8 cellular contexts compared by ENCODE assay signal in genomic region chr1:109248797-109249629, GRCh38. TPM values are rescaled to one million over a fixed set of nuclear protein-coding genes. Genes with fewer than 3 reads are reported as not detected.
DNase-seq lines count a peak whose midpoint lies in the region; ATAC-seq and TF ChIP-seq lines count a peak whose summit lies in the region.

Gene CELSR2, plus strand, starts transcription at chr1:109249539. Its CDS starts 541 bp downstream, at chr1:109250080.

- DNase-seq in DMS53 (lab: John Stamatoyannopoulos, UW), result peak; percentile 92
- DNase-seq in adipocyte (ENCODE audit: low read depth), result peak; percentile 81
- DNase-seq in left ventricle myocardium inferior, result peak; percentile 59
- peak; percentile 62 for DNase-seq in prostate gland (ENCODE audit: low spot score)
- peak; percentile 76 to 86 for DNase-seq in aorta

- peak; percentile 49 for TF ChIP-seq POLR2A in prostate gland (IDR thresholded peaks at IDR 0.05)

- H3K27me3 ChIP-seq in adipocyte (replicated peaks; ENCODE audit: control insufficient read depth, insufficient read depth, low read length) (peaks cover 25% of the 10 kb centered on the region), left ventricle myocardium inferior (ENCODE audit: low read depth) (peaks cover 42% of the 10 kb centered on the region), prostate gland (replicated peaks; ENCODE audit: insufficient read depth) (no peaks in the 10 kb centered on the region), aorta (ENCODE audit: control insufficient read depth in 1 of 2, insufficient read depth in 2 of 2, low read length in 1 of 2) (no peaks in the 10 kb centered on the region)

- H3K27ac ChIP-seq in left ventricle myocardium inferior (replicated peaks) (peak within 1 kb of the TSS; percentile 19), prostate gland (no peak within 1 kb of the TSS), aorta (ENCODE audit: low read depth in 1 of 2, low read length in 2 of 2) (no peak within 1 kb of the TSS)

- TF ChIP-seq EP300 in Ishikawa (IDR thresholded peaks at IDR 0.05; ENCODE audit: borderline replicate concordance), result no peak

- TF ChIP-seq RAD21 in Ishikawa (IDR thresholded peaks at IDR 0.05; ENCODE audit: low read depth), result no peak

- H3K36me3 ChIP-seq in adipocyte (ENCODE audit: control insufficient read depth, insufficient read depth, low read length, severe bottlenecking) (no peaks in the 10 kb centered on the region), left ventricle myocardium inferior (no peaks in the 10 kb centered on the region), prostate gland (no peaks in the 10 kb centered on the region), aorta (ENCODE audit: control insufficient read depth in 1 of 2, insufficient read depth in 2 of 2, low read length in 1 of 2) (no peaks in the 10 kb centered on the region)

- WGBS in prostate gland, result 33% methylated on average over 21 of the region's 49 CpGs
- 12 to 18% methylated on average over 33 to 49 of the region's 49 CpGs for WGBS in aorta, 2 donors

- H3K4me3 ChIP-seq in adipocyte (ENCODE audit: low read length) (peak within 1 kb of the TSS; percentile 66), left ventricle myocardium inferior (peak within 1 kb of the TSS; percentile 73), prostate gland (peak within 1 kb of the TSS; percentile 55 to 62), aorta (ENCODE audit: low read length in 2 of 2) (peak within 1 kb of the TSS; percentile 58 to 66)

- intact Hi-C loops in left ventricle myocardium inferior (cut with micrococcal nuclease), result no loop called here
- intact Hi-C loops in prostate gland (cut with DNase I), result no loop called here
- intact Hi-C loops in aorta (cut with DNase I), result no loop called here

- H3K4me1 ChIP-seq in adipocyte (ENCODE audit: control insufficient read depth, insufficient read depth, low read length), result peaks cover 6% of the 10 kb centered on the region
- peaks cover 23% of the 10 kb centered on the region for H3K4me1 ChIP-seq in left ventricle myocardium inferior
- no peaks in the 10 kb centered on the region for H3K4me1 ChIP-seq in prostate gland (replicated peaks)
- peaks cover 0 to 1% of the 10 kb centered on the region in 2 donors for H3K4me1 ChIP-seq in aorta (ENCODE audit: control insufficient read depth in 1 of 2, insufficient read depth in 2 of 2, low read length in 2 of 2)

- no peaks in the 10 kb centered on the region for H3K9me3 ChIP-seq in adipocyte (ENCODE audit: control insufficient read depth, low read length)
- no peaks in the 10 kb centered on the region for H3K9me3 ChIP-seq in left ventricle myocardium inferior (replicated peaks)
- H3K9me3 ChIP-seq in prostate gland, result no peaks in the 10 kb centered on the region
- no peaks in the 10 kb centered on the region for H3K9me3 ChIP-seq in aorta (ENCODE audit: control insufficient read depth, low read length)

- ATAC-seq in GM21528 (IDR thresholded peaks at IDR 0.05; ENCODE audit: low FRiP score, unreplicated experiment) (peak; percentile 76), SK-N-SH treated with all-trans-retinoic acid at 6 μM for 48 hours (peak; percentile 87), aorta (ENCODE audit: low FRiP score) (peak; percentile 64)

- H3K9ac ChIP-seq in adipocyte (ENCODE audit: low read length), result peak within 1 kb of the TSS; percentile 4

- TF ChIP-seq CTCF in left ventricle myocardium inferior (IDR thresholded peaks at IDR 0.05; ENCODE audit: borderline replicate concordance) (no peak), prostate gland (IDR thresholded peaks at IDR 0.05) (no peak)

TF ChIP-seq in Ishikawa, 13 proteins besides CTCF, POLR2A, EP300 and RAD21:
- TF ChIP-seq TAF1 (IDR thresholded peaks at IDR 0.05; ENCODE audit: low read depth) (0 out of 2 replicates have a peak, but pooled peaks have one; percentile 27), CEBPB (IDR thresholded peaks at IDR 0.05) (no peak), YY1 (IDR thresholded peaks at IDR 0.05; ENCODE audit: low read depth) (no peak), ZBTB7A (IDR thresholded peaks at IDR 0.05; ENCODE audit: low read depth) (peak; percentile 17; the same call in 1 of the 2 replicates), TEAD4 (IDR thresholded peaks at IDR 0.05) (no peak), FOXM1 (IDR thresholded peaks at IDR 0.05; ENCODE audit: borderline replicate concordance, low read depth) (no peak), USF1 (IDR thresholded peaks at IDR 0.05) (no peak), MAX (IDR thresholded peaks at IDR 0.05) (peak; percentile 72), NFIC (IDR thresholded peaks at IDR 0.05) (no peak)

TF ChIP-seq in SK-N-SH treated with all-trans-retinoic acid at 6 μM for 48 hours, 23 proteins besides CTCF, POLR2A, EP300 and RAD21:
- TF ChIP-seq PPARA (CRISPR knock-in tag; IDR thresholded peaks at IDR 0.05; ENCODE audit: borderline replicate concordance) (no peak), ZNF70 (CRISPR knock-in tag; IDR thresholded peaks at IDR 0.05) (no peak)
- TF ChIP-seq, protein P1, sequence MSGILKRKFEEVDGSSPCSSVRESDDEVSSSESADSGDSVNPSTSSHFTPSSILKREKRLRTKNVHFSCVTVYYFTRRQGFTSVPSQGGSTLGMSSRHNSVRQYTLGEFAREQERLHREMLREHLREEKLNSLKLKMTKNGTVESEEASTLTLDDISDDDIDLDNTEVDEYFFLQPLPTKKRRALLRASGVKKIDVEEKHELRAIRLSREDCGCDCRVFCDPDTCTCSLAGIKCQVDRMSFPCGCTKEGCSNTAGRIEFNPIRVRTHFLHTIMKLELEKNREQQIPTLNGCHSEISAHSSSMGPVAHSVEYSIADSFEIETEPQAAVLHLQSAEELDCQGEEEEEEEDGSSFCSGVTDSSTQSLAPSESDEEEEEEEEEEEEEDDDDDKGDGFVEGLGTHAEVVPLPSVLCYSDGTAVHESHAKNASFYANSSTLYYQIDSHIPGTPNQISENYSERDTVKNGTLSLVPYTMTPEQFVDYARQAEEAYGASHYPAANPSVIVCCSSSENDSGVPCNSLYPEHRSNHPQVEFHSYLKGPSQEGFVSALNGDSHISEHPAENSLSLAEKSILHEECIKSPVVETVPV (CRISPR knock-in tag; IDR thresholded peaks at IDR 0.05), result no peak
- TF ChIP-seq, protein P2, sequence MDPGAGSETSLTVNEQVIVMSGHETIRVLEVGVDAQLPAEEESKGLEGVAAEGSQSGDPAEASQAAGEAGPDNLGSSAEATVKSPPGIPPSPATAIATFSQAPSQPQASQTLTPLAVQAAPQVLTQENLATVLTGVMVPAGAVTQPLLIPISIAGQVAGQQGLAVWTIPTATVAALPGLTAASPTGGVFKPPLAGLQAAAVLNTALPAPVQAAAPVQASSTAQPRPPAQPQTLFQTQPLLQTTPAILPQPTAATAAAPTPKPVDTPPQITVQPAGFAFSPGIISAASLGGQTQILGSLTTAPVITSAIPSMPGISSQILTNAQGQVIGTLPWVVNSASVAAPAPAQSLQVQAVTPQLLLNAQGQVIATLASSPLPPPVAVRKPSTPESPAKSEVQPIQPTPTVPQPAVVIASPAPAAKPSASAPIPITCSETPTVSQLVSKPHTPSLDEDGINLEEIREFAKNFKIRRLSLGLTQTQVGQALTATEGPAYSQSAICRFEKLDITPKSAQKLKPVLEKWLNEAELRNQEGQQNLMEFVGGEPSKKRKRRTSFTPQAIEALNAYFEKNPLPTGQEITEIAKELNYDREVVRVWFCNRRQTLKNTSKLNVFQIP (CRISPR knock-in tag; IDR thresholded peaks at IDR 0.05; ENCODE audit: borderline replicate concordance, low read depth), result no peak

RNA-seq across cellular contexts. Expression of gene CELSR2, which starts in this region (rescaled TPM):
- 4.2 TPM for total RNA-seq in left ventricle myocardium inferior
- total RNA-seq in prostate gland, result 100 to 1,000 TPM in 1 of 2 donors, 10 to 100 TPM in 1; 18.8 to 118 TPM
- total RNA-seq in aorta, result 1 to 10 TPM; 1.6 to 4.2 TPM
- polyA plus RNA-seq in aorta, result 1 to 10 TPM in 1 of 2 donors, under 1 TPM in 1; 0.38 to 2.1 TPM
